Comparison of ENCODE assay signal across 12 cellular contexts in genomic region chr6:152364846-152365245, GRCh38.
DNase-seq lines count a peak whose midpoint lies in the region; ATAC-seq and TF ChIP-seq lines count a peak whose summit lies in the region.
"Had no signal": no experiment of that assay in that cellular context is flagged by ENCODE, and none has a peak within 500 bp of the region (broad histone marks: within the 10 kb centered on the region; RNA-seq: fewer than 3 reads in every experiment).

No MANE protein-coding gene starts in this region.

- H3K4me3 ChIP-seq in SK-N-MC = peak overlapping the region; percentile 21; the same call in 1 of the 2 replicates
- H3K4me3 ChIP-seq in mesendoderm (ENCODE audit: low read length) = no peak overlapping the region
- H3K4me3 ChIP-seq: GM23248 had no signal

- no peaks in the 10 kb centered on the region for H3K27me3 ChIP-seq in mesendoderm (ENCODE audit: insufficient read depth, low read length, poor library complexity)

- no peaks in the 10 kb centered on the region for H3K79me1 ChIP-seq in mesendoderm (ENCODE audit: low read length)

- no peak overlapping the region for H2BK120ac ChIP-seq in mesendoderm (ENCODE audit: low read depth, low read length)

- no peak for TF ChIP-seq CTCF in natural killer cell (IDR thresholded peaks at IDR 0.05)

- no peak overlapping the region for H2BK15ac ChIP-seq in mesendoderm (replicated peaks; ENCODE audit: low read depth)

- ATAC-seq in natural killer cell = no peak
- ATAC-seq in natural killer cell treated with Interleukin-12 subunit alpha and Interleukin-12 subunit beta and Interleukin-15 and Interleukin-18, amount 100 ng/mL, for 72 hours = no peak
- ATAC-seq in HG02759 (IDR thresholded peaks at IDR 0.05; ENCODE audit: unreplicated experiment) = no peak
- ATAC-seq in GM19397 (IDR thresholded peaks at IDR 0.05; ENCODE audit: unreplicated experiment) = no peak
- ATAC-seq: CD8-positive, alpha-beta T cell had no signal

- H3K27me3 Mint-ChIP-seq in natural killer cell (ENCODE audit: low read depth in 2 of 2) = no peaks in the 10 kb centered on the region
- H3K27me3 Mint-ChIP-seq in natural killer cell treated with Interleukin-12 subunit alpha and Interleukin-12 subunit beta and Interleukin-15 and Interleukin-18, amount 100 ng/mL, for 72 hours = no peaks in the 10 kb centered on the region

- no peak overlapping the region for H3K4me3 Mint-ChIP-seq in natural killer cell
- H3K4me3 Mint-ChIP-seq in natural killer cell treated with Interleukin-12 subunit alpha and Interleukin-12 subunit beta and Interleukin-15 and Interleukin-18, amount 100 ng/mL, for 72 hours = no peak overlapping the region
- H3K4me3 Mint-ChIP-seq: CD14-positive monocyte; CD8-positive, alpha-beta T cell had no signal

- H3K9me3 ChIP-seq in SK-N-MC (ENCODE audit: low read depth, low read length) = no peaks in the 10 kb centered on the region

- H3K23ac ChIP-seq in mesendoderm (ENCODE audit: low read length) = no peak overlapping the region

- peaks cover 9% of the 10 kb centered on the region for H3K36me3 Mint-ChIP-seq in natural killer cell
- no peaks in the 10 kb centered on the region for H3K36me3 Mint-ChIP-seq in natural killer cell treated with Interleukin-12 subunit alpha and Interleukin-12 subunit beta and Interleukin-15 and Interleukin-18, amount 100 ng/mL, for 72 hours
- H3K36me3 Mint-ChIP-seq: CD8-positive, alpha-beta T cell had no signal

- no peak overlapping the region for H4K8ac ChIP-seq in mesendoderm (ENCODE audit: low read depth, low read length)

- DNase-seq in natural killer cell = no peak
- DNase-seq in natural killer cell treated with Interleukin-12 subunit alpha and Interleukin-12 subunit beta and Interleukin-15 and Interleukin-18, amount 100 ng/mL, for 72 hours (ENCODE audit: low spot score) = no peak
- DNase-seq in SK-N-MC (ENCODE audit: low read depth, low spot score) = no peak
- DNase-seq in mesendoderm = peak; percentile 14
- no peak for DNase-seq in COLO668 (lab: John Stamatoyannopoulos, UW; ENCODE audit: unreplicated experiment)
- DNase-seq: CD8-positive, alpha-beta T cell; DMS53; GF-D8; GM23248 had no signal

- H4K5ac ChIP-seq in mesendoderm (ENCODE audit: low read length) = no peak overlapping the region

- H3K27ac ChIP-seq in SK-N-MC = peak overlapping the region; percentile 93
- H3K27ac ChIP-seq in mesendoderm (ENCODE audit: low read depth, low read length) = no peak overlapping the region
- H3K27ac ChIP-seq: GM23248 had no signal

- no peak overlapping the region for H2AK5ac ChIP-seq in mesendoderm (ENCODE audit: low read length)

- H3K56ac ChIP-seq in mesendoderm (ENCODE audit: low read length) = no peak overlapping the region

- H3K9me3 Mint-ChIP-seq in natural killer cell = no peaks in the 10 kb centered on the region
- no peaks in the 10 kb centered on the region for H3K9me3 Mint-ChIP-seq in natural killer cell treated with Interleukin-12 subunit alpha and Interleukin-12 subunit beta and Interleukin-15 and Interleukin-18, amount 100 ng/mL, for 72 hours
- H3K9me3 Mint-ChIP-seq: CD8-positive, alpha-beta T cell had no signal

- no peak overlapping the region for H2BK5ac ChIP-seq in mesendoderm (ENCODE audit: low read length)

- no peaks in the 10 kb centered on the region for H3K79me2 ChIP-seq in mesendoderm (ENCODE audit: control insufficient read depth, insufficient read depth, low read length)

- H3K27ac Mint-ChIP-seq in natural killer cell = peak overlapping the region; percentile 2 to 34
- peak overlapping the region in 1 of 2 donors; percentile 12 for H3K27ac Mint-ChIP-seq in natural killer cell treated with Interleukin-12 subunit alpha and Interleukin-12 subunit beta and Interleukin-15 and Interleukin-18, amount 100 ng/mL, for 72 hours
- H3K27ac Mint-ChIP-seq: CD8-positive, alpha-beta T cell had no signal

- H3K9ac ChIP-seq in SK-N-MC (ENCODE audit: insufficient read length) (no peak overlapping the region), mesendoderm (ENCODE audit: low read length) (no peak overlapping the region)
- H3K9ac ChIP-seq: GM23248 had no signal

- no peak overlapping the region for H3K4me2 ChIP-seq in mesendoderm (ENCODE audit: low read length)

- no CpG with 5 or more reads among the region's 3 CpGs for WGBS in mesendoderm (ENCODE audit: extremely low coverage, insufficient coverage, low lambda C conversion rate)

- intact Hi-C loops in natural killer cell (cut with micrococcal nuclease) = no loop called here

- H3K4ac ChIP-seq in mesendoderm (ENCODE audit: low read depth, low read length) = no peak overlapping the region

- no peak overlapping the region for H3K18ac ChIP-seq in mesendoderm (ENCODE audit: low read length)

- H3K4me1 Mint-ChIP-seq in natural killer cell = no peaks in the 10 kb centered on the region
- H3K4me1 Mint-ChIP-seq in natural killer cell treated with Interleukin-12 subunit alpha and Interleukin-12 subunit beta and Interleukin-15 and Interleukin-18, amount 100 ng/mL, for 72 hours (ENCODE audit: low read depth in 2 of 2) = peaks cover 0 to 4% of the 10 kb centered on the region in 2 donors
- H3K4me1 Mint-ChIP-seq: CD14-positive monocyte had no signal

- H3K36me3 ChIP-seq in SK-N-MC (ENCODE audit: insufficient read depth, low read length) = peaks cover 5% of the 10 kb centered on the region
- H3K36me3 ChIP-seq in mesendoderm (ENCODE audit: control insufficient read depth, insufficient read depth, low read length) = no peaks in the 10 kb centered on the region

- no peaks in the 10 kb centered on the region for H3K4me1 ChIP-seq in mesendoderm (ENCODE audit: control insufficient read depth, low read depth, low read length)
